Comparison of ENCODE assay signal across 2 cellular contexts in the genomic region with DNA sequence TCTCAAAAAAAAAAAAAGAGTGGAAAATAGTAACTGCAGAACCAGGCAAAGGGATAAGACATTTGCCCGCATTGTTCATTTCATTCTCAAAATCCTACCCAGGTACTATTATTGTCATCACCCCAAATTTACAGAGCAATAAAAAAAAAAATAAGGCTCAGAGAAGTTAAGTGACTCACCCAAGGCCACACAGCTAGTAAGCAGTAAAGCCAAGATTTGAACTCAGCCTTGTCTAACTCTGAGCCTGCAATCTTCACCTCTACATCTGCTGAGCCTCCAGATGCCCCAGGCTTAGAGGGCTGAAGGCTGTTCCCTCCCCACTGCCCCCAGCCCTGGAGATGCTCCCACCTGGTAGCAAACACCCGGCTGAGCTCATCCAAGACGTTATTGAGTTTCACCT.
A peak's percentile ranks its signal among the peaks of the same experiment; 100 is the strongest.
TF ChIP-seq lines count a peak whose summit lies in the region.

No MANE protein-coding gene starts in this region.

TF ChIP-seq in HepG2, 621 proteins besides CTCF, POLR2A, EP300 and RAD21 (continued from another document):
- TF ChIP-seq HOXA7 (CRISPR knock-in tag; IDR thresholded peaks at IDR 0.05) (no peak), MAFF (IDR thresholded peaks at IDR 0.05; ENCODE audit: low read depth, low read length) (no peak), DDIT3 (CRISPR knock-in tag; IDR thresholded peaks at IDR 0.05) (no peak), ZNF333 (CRISPR knock-in tag; IDR thresholded peaks at IDR 0.05; ENCODE audit: borderline replicate concordance) (no peak), FLYWCH1 (CRISPR knock-in tag; IDR thresholded peaks at IDR 0.05) (no peak), ZNF768 (CRISPR knock-in tag; IDR thresholded peaks at IDR 0.05) (peak; percentile 50), AKAP8 (CRISPR knock-in tag; IDR thresholded peaks at IDR 0.05) (no peak)
TF ChIP-seq in HepG2: peak in this region for 1.

TF ChIP-seq in K562, 482 proteins besides CTCF, POLR2A, EP300 and RAD21 (continued from another document):
- TF ChIP-seq ADNP (tag; IDR thresholded peaks at IDR 0.05) (0 out of 2 replicates have a peak, but pooled peaks have one; percentile 34), SRSF1 (IDR thresholded peaks at IDR 0.05; ENCODE audit: low read depth, low read length) (no peak)
